8 cellular contexts compared by ENCODE assay signal in genomic region chr11:116787436-116787785, GRCh38. TPM values are rescaled to one million over a fixed set of nuclear protein-coding genes. Genes with fewer than 3 reads are reported as not detected.
DNase-seq lines count a peak whose midpoint lies in the region; ATAC-seq and TF ChIP-seq lines count a peak whose summit lies in the region.

No MANE protein-coding gene starts in this region.

- peaks cover 47% of the 10 kb centered on the region for H3K36me3 Mint-ChIP-seq in activated CD4-positive, alpha-beta memory T cell treated with anti-CD3 and anti-CD28 coated beads, Interleukin-2, amount 10 ng/mL, durations not matched to agents 7 days and 5 days (ENCODE audit: low read depth)

- H3K27ac ChIP-seq in heart left ventricle (peak overlapping the region; percentile 61 to 93 (median 84)), iPS-20b (ENCODE audit: low read length) (no peak overlapping the region), subcutaneous abdominal adipose tissue (ENCODE audit: low read depth, low read length) (peak overlapping the region; percentile 80)

- CTCF ChIA-PET in activated CD4-positive, alpha-beta memory T cell treated with anti-CD3 and anti-CD28 coated beads, Interleukin-2, amount 10 ng/mL, durations not matched to agents 7 days and 5 days (lab: Charles Lee): interaction anchor here (0.8 to 9.6 kb wide), 10 partner anchors 11 to 439 kb away, joined by 3 to 158 read pairs (median 4); partner anchors contain the start of genes APOA1, BUD13 and SIK3

- WGBS in heart left ventricle, 4 donors: 0 to 2% (median 1%) methylated on average over 15 of the region's 15 CpGs

- H3K4me1 ChIP-seq in heart left ventricle: peaks cover 0 to 31% (median 16%) of the 10 kb centered on the region in 12 donors
- peaks cover 9% of the 10 kb centered on the region for H3K4me1 ChIP-seq in iPS-20b (ENCODE audit: insufficient read depth, low read length)
- H3K4me1 ChIP-seq in subcutaneous abdominal adipose tissue (ENCODE audit: control insufficient read depth in 5 of 5, insufficient read depth in 5 of 5, low read length in 5 of 5): peaks cover 11 to 36% (median 31%) of the 10 kb centered on the region in 5 donors

- TF ChIP-seq CTCF in heart left ventricle (IDR thresholded peaks at IDR 0.05): no peak

- H3K9ac ChIP-seq in iPS-20b (ENCODE audit: low read depth, low read length) (peak overlapping the region; percentile 80), subcutaneous abdominal adipose tissue (ENCODE audit: low read length in 5 of 5) (peak overlapping the region; percentile 85 to 94 (median 88))

- H3K36me3 ChIP-seq in heart left ventricle (peaks cover 3 to 45% (median 42%) of the 10 kb centered on the region in 9 donors), iPS-20b (ENCODE audit: insufficient read depth, low read depth, low read length) (peaks cover 45% of the 10 kb centered on the region), subcutaneous abdominal adipose tissue (ENCODE audit: control insufficient read depth in 5 of 5, insufficient read depth in 5 of 5, low read length in 5 of 5) (peaks cover 14 to 41% (median 36%) of the 10 kb centered on the region in 5 donors)

- peaks cover 9% of the 10 kb centered on the region for H3K27me3 Mint-ChIP-seq in activated CD4-positive, alpha-beta memory T cell treated with anti-CD3 and anti-CD28 coated beads, Interleukin-2, amount 10 ng/mL, durations not matched to agents 7 days and 5 days

- peaks cover 58% of the 10 kb centered on the region for H3K4me1 Mint-ChIP-seq in activated CD4-positive, alpha-beta memory T cell treated with anti-CD3 and anti-CD28 coated beads, Interleukin-2, amount 10 ng/mL, durations not matched to agents 7 days and 5 days

- H3K4me3 ChIP-seq in heart left ventricle (peak overlapping the region; percentile 74 to 99 (median 96)), iPS-20b (ENCODE audit: low read length) (peak overlapping the region; percentile 92), subcutaneous abdominal adipose tissue (ENCODE audit: low read depth in 1 of 5, low read length in 5 of 5) (peak overlapping the region; percentile 76 to 93 (median 84))

- ATAC-seq in heart left ventricle (no peak), left ventricle myocardium superior (no peak), HG03354 (IDR thresholded peaks at IDR 0.05; ENCODE audit: poor library complexity, severe bottlenecking, unreplicated experiment) (no peak)

- DNase-seq in heart left ventricle: peak in 1 of 5 donors; percentile 32
- no peak for DNase-seq in left ventricle myocardium superior
- no peak for DNase-seq in activated CD4-positive, alpha-beta memory T cell treated with anti-CD3 and anti-CD28 coated beads, Interleukin-2, amount 10 ng/mL, durations not matched to agents 7 days and 5 days
- DNase-seq in NCI-H69 (lab: John Stamatoyannopoulos, UW): no peak
- no peak for DNase-seq in GM19240 (ENCODE audit: insufficient read length, low spot score)

- H3K9me3 ChIP-seq in heart left ventricle: no peaks in the 10 kb centered on the region
- no peaks in the 10 kb centered on the region for H3K9me3 ChIP-seq in iPS-20b (ENCODE audit: insufficient read depth, low read depth, low read length)
- no peaks in the 10 kb centered on the region for H3K9me3 ChIP-seq in subcutaneous abdominal adipose tissue (ENCODE audit: control insufficient read depth in 5 of 5, low read length in 5 of 5)

- POLR2A ChIA-PET in activated CD4-positive, alpha-beta memory T cell treated with anti-CD3 and anti-CD28 coated beads, Interleukin-2, amount 10 ng/mL, durations not matched to agents 7 days and 5 days (lab: Charles Lee): interaction anchor here (0.8 to 6.9 kb wide), 21 partner anchors 9 to 444 kb away, joined by 3 to 119 read pairs (median 4); partner anchors contain the start of genes BUD13, PAFAH1B2, PCSK7 and SIK3

- H3K9me3 Mint-ChIP-seq in activated CD4-positive, alpha-beta memory T cell treated with anti-CD3 and anti-CD28 coated beads, Interleukin-2, amount 10 ng/mL, durations not matched to agents 7 days and 5 days: no peaks in the 10 kb centered on the region

- H3K27ac Mint-ChIP-seq in activated CD4-positive, alpha-beta memory T cell treated with anti-CD3 and anti-CD28 coated beads, Interleukin-2, amount 10 ng/mL, durations not matched to agents 7 days and 5 days: peak overlapping the region; percentile 82

- H3K4me3 Mint-ChIP-seq in activated CD4-positive, alpha-beta memory T cell treated with anti-CD3 and anti-CD28 coated beads, Interleukin-2, amount 10 ng/mL, durations not matched to agents 7 days and 5 days: peak overlapping the region; percentile 91

- no peak for TF ChIP-seq POLR2A in heart left ventricle (IDR thresholded peaks at IDR 0.05)

- H3K27me3 ChIP-seq in heart left ventricle: no peaks in the 10 kb centered on the region
- peaks cover 31% of the 10 kb centered on the region for H3K27me3 ChIP-seq in iPS-20b (ENCODE audit: insufficient read depth, low read length)
- no peaks in the 10 kb centered on the region for H3K27me3 ChIP-seq in subcutaneous abdominal adipose tissue (ENCODE audit: control insufficient read depth in 5 of 5, insufficient read depth in 4 of 5, low read length in 5 of 5)

- intact Hi-C loops in heart left ventricle (cut with DNase I): loop anchor here in 4 of 10 donors (5.0 to 10.0 kb wide), 3 partner anchors 435 to 447 kb away; partner anchors contain the start of genes PCSK7 (in 1 of the 4) and RNF214 (in 1 of the 4)
- intact Hi-C loops in left ventricle myocardium superior (cut with micrococcal nuclease): no loop called here

RNA-seq across cellular contexts. Expression of gene ZPR1, which starts 0.4 kb away (rescaled TPM):
- total RNA-seq in heart left ventricle (10 to 100 TPM in 8 of 9 donors, 1 to 10 TPM in 1; 9.7 to 48.7 (median 27.1) TPM), left ventricle myocardium superior (18.2 TPM)
- polyA plus RNA-seq in heart left ventricle: 10 to 100 TPM in 1 of 2 donors, 1 to 10 TPM in 1; 6.2 to 59.4 TPM
- 10 to 100 TPM; 55.6 to 57.6 TPM for total RNA-seq in activated CD4-positive, alpha-beta memory T cell treated with anti-CD3 and anti-CD28 coated beads, Interleukin-2, amount 10 ng/mL, durations not matched to agents 7 days and 5 days

RNA-seq across cellular contexts. Expression of gene APOA5, which starts 4.3 kb away (rescaled TPM):
- not detected for total RNA-seq in heart left ventricle
- polyA plus RNA-seq in heart left ventricle: not detected
- not detected for total RNA-seq in left ventricle myocardium superior
- total RNA-seq in activated CD4-positive, alpha-beta memory T cell treated with anti-CD3 and anti-CD28 coated beads, Interleukin-2, amount 10 ng/mL, durations not matched to agents 7 days and 5 days: not detected

RNA-seq across cellular contexts. Expression of gene BUD13, which starts 14.6 kb away (rescaled TPM):
- total RNA-seq in heart left ventricle (10 to 100 TPM in 1 of 9 donors, 1 to 10 TPM in 8; 5.8 to 10.0 (median 7.1) TPM), left ventricle myocardium superior (7.2 TPM)
- polyA plus RNA-seq in heart left ventricle: 1 to 10 TPM; 4.3 to 8.5 TPM
- 10 to 100 TPM; 34.1 to 35.1 TPM for total RNA-seq in activated CD4-positive, alpha-beta memory T cell treated with anti-CD3 and anti-CD28 coated beads, Interleukin-2, amount 10 ng/mL, durations not matched to agents 7 days and 5 days

RNA-seq across cellular contexts. Expression of gene APOA4, which starts 35.7 kb away (rescaled TPM):
- not detected for total RNA-seq in heart left ventricle
- polyA plus RNA-seq in heart left ventricle: under 1 TPM in 1 of 2 donors, not detected in 1; 0.86 TPM
- total RNA-seq in left ventricle myocardium superior: not detected
- not detected for total RNA-seq in activated CD4-positive, alpha-beta memory T cell treated with anti-CD3 and anti-CD28 coated beads, Interleukin-2, amount 10 ng/mL, durations not matched to agents 7 days and 5 days

RNA-seq across cellular contexts. Expression of gene APOC3, which starts 42.3 kb away (rescaled TPM):
- total RNA-seq in heart left ventricle: 1 to 10 TPM in 1 of 9 donors, under 1 TPM in 1, not detected in 7; 0.39 to 9.9 TPM
- not detected for polyA plus RNA-seq in heart left ventricle
- total RNA-seq in left ventricle myocardium superior: not detected
- total RNA-seq in activated CD4-positive, alpha-beta memory T cell treated with anti-CD3 and anti-CD28 coated beads, Interleukin-2, amount 10 ng/mL, durations not matched to agents 7 days and 5 days: not detected
